In the genomic region with DNA sequence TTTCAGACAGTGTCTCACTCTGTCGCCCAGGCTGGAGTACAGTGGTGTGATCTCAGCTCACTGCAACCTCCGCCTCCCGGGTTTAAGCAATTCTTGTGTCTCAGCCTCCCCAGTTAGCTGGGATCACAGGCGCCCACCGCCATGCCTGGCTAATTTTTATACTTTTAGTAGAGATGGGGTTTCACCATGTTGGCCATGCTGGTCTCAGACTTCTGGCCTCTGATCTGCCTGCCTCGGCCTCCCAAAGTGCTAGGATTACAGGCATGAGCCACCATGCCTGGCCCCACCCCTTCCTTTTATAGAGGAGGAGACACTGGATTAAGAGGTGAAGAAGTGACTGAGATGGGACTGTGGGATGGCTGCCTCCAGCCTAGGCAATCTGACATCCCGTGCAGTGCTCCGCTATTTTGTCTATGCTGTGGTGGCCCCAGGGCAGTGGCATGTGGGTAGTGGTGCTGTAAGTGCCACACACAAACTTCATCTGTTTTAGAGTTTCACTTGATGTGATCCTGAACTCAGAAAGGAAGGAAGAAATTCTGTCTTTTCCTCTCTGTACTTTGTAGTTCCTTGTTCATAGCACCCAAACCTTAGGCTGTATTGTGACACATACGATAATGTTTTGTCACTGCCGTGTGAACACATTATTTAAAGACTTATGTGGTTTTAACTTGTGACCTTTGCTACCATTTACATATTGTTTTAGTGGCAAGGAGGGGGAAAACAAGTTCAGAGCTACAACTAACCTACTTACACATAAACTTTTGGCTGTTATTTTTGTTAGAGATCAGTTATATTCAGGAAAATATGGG, we compare ENCODE assay signal across 9 cellular contexts.
A peak's percentile ranks its signal among the peaks of the same experiment; 100 is the strongest.
DNase-seq lines count a peak whose midpoint lies in the region; ATAC-seq and TF ChIP-seq lines count a peak whose summit lies in the region.
"Had no signal": no experiment of that assay in that cellular context is flagged by ENCODE, and none has a peak within 500 bp of the region (broad histone marks: within the 10 kb centered on the region; RNA-seq: fewer than 3 reads in every experiment).

No MANE protein-coding gene starts in this region.

- H3K36me3 ChIP-seq in neutrophil: no peaks in the 10 kb centered on the region

- H3K4me1 ChIP-seq in neutrophil (ENCODE audit: control insufficient read depth in 1 of 2, insufficient read depth in 1 of 2, low read depth in 1 of 2, low read length in 1 of 2): peaks cover 21% of the 10 kb centered on the region in 2 experiments

- H3K4me3 ChIP-seq in neutrophil (ENCODE audit: low read depth in 1 of 2, low read length in 1 of 2): no peak overlapping the region

- H3K27ac ChIP-seq in neutrophil: peak overlapping the region; percentile 68

- peak; percentile 22 for DNase-seq in UCSD-AML1 (lab: John Stamatoyannopoulos, UW; ENCODE audit: unreplicated experiment)
- no peak for DNase-seq in activated CD4-positive, alpha-beta T cell treated with anti-CD3 and anti-CD28 coated beads for 1 hour
- no peak for DNase-seq in COR-L47 (lab: John Stamatoyannopoulos, UW)
- DNase-seq in GOT3 (lab: John Stamatoyannopoulos, UW): no peak
- no peak for DNase-seq in effector CD8-positive, alpha-beta T cell (lab: John Stamatoyannopoulos, UW)
- DNase-seq: endodermal cell had no signal

- H3K9me3 ChIP-seq in neutrophil: no peaks in the 10 kb centered on the region

- TF ChIP-seq CTCF in neutrophil (IDR thresholded peaks at IDR 0.05): no peak

- ATAC-seq in GM19035 (IDR thresholded peaks at IDR 0.05; ENCODE audit: unreplicated experiment): peak; percentile 74
- peak; percentile 80 for ATAC-seq in HG03060 (IDR thresholded peaks at IDR 0.05; ENCODE audit: low read depth, unreplicated experiment)

- no peaks in the 10 kb centered on the region for H3K27me3 ChIP-seq in neutrophil
